In genomic region chr6:149075616-149076354, GRCh38 we compare ENCODE assay signal across 9 cellular contexts.
DNase-seq lines count a peak whose midpoint lies in the region; ATAC-seq and TF ChIP-seq lines count a peak whose summit lies in the region.
"Had no signal": no experiment of that assay in that cellular context is flagged by ENCODE, and none has a peak within 500 bp of the region (broad histone marks: within the 10 kb centered on the region; RNA-seq: fewer than 3 reads in every experiment).

No MANE protein-coding gene starts in this region.

- DNase-seq in AG10803 (ENCODE audit: low read depth) (peak; percentile 24), fibroblast of the aortic adventitia (ENCODE audit: low read depth) (peak; percentile 63), NCI-H128 (lab: John Stamatoyannopoulos, UW; ENCODE audit: unreplicated experiment) (no peak), kidney tubule cell (ENCODE audit: low spot score) (no peak), NCI-H748 treated with DMSO at 0.1 percent for 48 hours (lab: John Stamatoyannopoulos, UW) (no peak)
- DNase-seq in CD8-positive, alpha-beta memory T cell = no peak
- DNase-seq: NCI-H526 had no signal

- POLR2A ChIA-PET in CD8-positive, alpha-beta memory T cell (lab: Charles Lee) = interaction anchor here (0.6 to 1.1 kb wide), 2 partner anchors 10 to 81 kb away, joined by 3 to 5 read pairs; no protein-coding TSS in a partner anchor

- H3K9me3 Mint-ChIP-seq in CD8-positive, alpha-beta memory T cell = no peaks in the 10 kb centered on the region

- peaks cover 0 to 3% of the 10 kb centered on the region in 2 donors for H3K27me3 Mint-ChIP-seq in CD8-positive, alpha-beta memory T cell

- ATAC-seq in SK-N-SH treated with all-trans-retinoic acid at 6 μM for 48 hours (peak; percentile 73), HG03571 (IDR thresholded peaks at IDR 0.05; ENCODE audit: unreplicated experiment) (no peak)

- H3K4me3 ChIP-seq in AG10803 (ENCODE audit: low read length) (no peak overlapping the region), fibroblast of the aortic adventitia (ENCODE audit: low read depth, low read length) (no peak overlapping the region)
- H3K4me3 ChIP-seq in CD8-positive, alpha-beta memory T cell (ENCODE audit: low read length) = no peak overlapping the region

- peaks cover 11% of the 10 kb centered on the region for H3K4me1 ChIP-seq in CD8-positive, alpha-beta memory T cell (ENCODE audit: insufficient read depth, low read length)

- no peaks in the 10 kb centered on the region for H3K36me3 ChIP-seq in CD8-positive, alpha-beta memory T cell (ENCODE audit: insufficient read depth, low read length)

- CTCF ChIA-PET in CD8-positive, alpha-beta memory T cell (lab: Charles Lee) = interaction anchor here (1.1 to 4.6 kb wide), 4 partner anchors 11 to 441 kb away, joined by 3 to 32 read pairs (median 4); no protein-coding TSS in a partner anchor

- peaks cover 4% of the 10 kb centered on the region for H3K27me3 ChIP-seq in CD8-positive, alpha-beta memory T cell (ENCODE audit: insufficient read depth, low read length, poor library complexity, severe bottlenecking)

- peak overlapping the region in 6 of 8 donors; percentile 11 to 81 (median 54) for H3K27ac Mint-ChIP-seq in CD8-positive, alpha-beta memory T cell

- H3K4me1 Mint-ChIP-seq in CD8-positive, alpha-beta memory T cell = peaks cover 6 to 26% (median 18%) of the 10 kb centered on the region in 3 donors

- no peak overlapping the region for H3K27ac ChIP-seq in CD8-positive, alpha-beta memory T cell (ENCODE audit: low read depth, low read length)

- no peak for TF ChIP-seq CTCF in AG10803 (conservative IDR thresholded peaks at IDR 0.05; ENCODE audit: low read length)
- no peak for TF ChIP-seq CTCF in fibroblast of the aortic adventitia (IDR thresholded peaks at IDR 0.05; ENCODE audit: insufficient read depth, low read length)

- H3K9me3 ChIP-seq in CD8-positive, alpha-beta memory T cell (ENCODE audit: low read length) = no peaks in the 10 kb centered on the region

- peaks cover 0 to 17% (median 6%) of the 10 kb centered on the region in 3 donors for H3K36me3 Mint-ChIP-seq in CD8-positive, alpha-beta memory T cell

- H3K4me3 Mint-ChIP-seq in CD8-positive, alpha-beta memory T cell = peak overlapping the region in 1 of 7 donors; percentile 10

TF ChIP-seq in SK-N-SH treated with all-trans-retinoic acid at 6 μM for 48 hours, 23 proteins besides CTCF, POLR2A, EP300 and RAD21:
- TF ChIP-seq, protein P1, sequence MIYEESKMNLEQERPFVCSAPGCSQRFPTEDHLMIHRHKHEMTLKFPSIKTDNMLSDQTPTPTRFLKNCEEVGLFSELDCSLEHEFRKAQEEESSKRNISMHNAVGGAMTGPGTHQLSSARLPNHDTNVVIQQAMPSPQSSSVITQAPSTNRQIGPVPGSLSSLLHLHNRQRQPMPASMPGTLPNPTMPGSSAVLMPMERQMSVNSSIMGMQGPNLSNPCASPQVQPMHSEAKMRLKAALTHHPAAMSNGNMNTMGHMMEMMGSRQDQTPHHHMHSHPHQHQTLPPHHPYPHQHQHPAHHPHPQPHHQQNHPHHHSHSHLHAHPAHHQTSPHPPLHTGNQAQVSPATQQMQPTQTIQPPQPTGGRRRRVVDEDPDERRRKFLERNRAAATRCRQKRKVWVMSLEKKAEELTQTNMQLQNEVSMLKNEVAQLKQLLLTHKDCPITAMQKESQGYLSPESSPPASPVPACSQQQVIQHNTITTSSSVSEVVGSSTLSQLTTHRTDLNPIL (CRISPR knock-in tag; IDR thresholded peaks at IDR 0.05; ENCODE audit: low read depth) = 0 out of 2 replicates have a peak, but pooled peaks have one; percentile 11
- TF ChIP-seq ISL1 (CRISPR knock-in tag; IDR thresholded peaks at IDR 0.05) = peak; percentile 84
- TF ChIP-seq ZFP3 (CRISPR knock-in tag; IDR thresholded peaks at IDR 0.05) = 0 out of 2 replicates have a peak, but pooled peaks have one; percentile 54
- TF ChIP-seq ZNF8 (CRISPR knock-in tag; IDR thresholded peaks at IDR 0.05) = no peak
- TF ChIP-seq ZNF565 (CRISPR knock-in tag; conservative IDR thresholded peaks at IDR 0.05; ENCODE audit: low read depth) = no peak

Comparison
In these comparisons a context has a peak if more than half of its experiments do, and no peak if none do; other contexts are left out.
1. DNase-seq: peak in AG10803 (single experiment) and fibroblast of the aortic adventitia (single experiment); none in CD8-positive, alpha-beta memory T cell (0 of 5), NCI-H128 (single experiment), kidney tubule cell (single experiment) and NCI-H748 treated with DMSO at 0.1 percent for 48 hours (single experiment).